Comparison of ENCODE assay signal across 17 cellular contexts in genomic region chr6:105259912-105260889, GRCh38.
DNase-seq lines count a peak whose midpoint lies in the region; FAIRE-seq and TF ChIP-seq lines count a peak whose summit lies in the region.
"Had no signal": no experiment of that assay in that cellular context is flagged by ENCODE, and none has a peak within 500 bp of the region (broad histone marks: within the 10 kb centered on the region; RNA-seq: fewer than 3 reads in every experiment).

No MANE protein-coding gene starts in this region.

- H3K4me1 Mint-ChIP-seq in mesothelial cell of epicardium: peaks cover 55% of the 10 kb centered on the region
- H3K4me1 Mint-ChIP-seq: activated B cell treated with CpG ODN at 0.5 μM for 24 hours; stimulated activated memory B cell treated with anti-CD40 and anti-IgM and Interleukin-4, amounts not matched to agents 10 μg/mL and 1 μg/mL and 100 μg/mL, for 72 hours had no signal

- peaks cover 5% of the 10 kb centered on the region for H3K9me3 Mint-ChIP-seq in mesothelial cell of epicardium
- H3K9me3 Mint-ChIP-seq: activated B cell treated with CpG ODN at 0.5 μM for 24 hours; stimulated activated memory B cell treated with anti-CD40 and anti-IgM and Interleukin-4, amounts not matched to agents 10 μg/mL and 1 μg/mL and 100 μg/mL, for 72 hours had no signal

- H3K36me3 Mint-ChIP-seq in mesothelial cell of epicardium: no peaks in the 10 kb centered on the region
- H3K36me3 Mint-ChIP-seq: stimulated activated memory B cell treated with anti-CD40 and anti-IgM and Interleukin-4, amounts not matched to agents 10 μg/mL and 1 μg/mL and 100 μg/mL, for 72 hours had no signal

- TF ChIP-seq CTCF in mesothelial cell of epicardium (IDR thresholded peaks at IDR 0.05; ENCODE audit: unreplicated experiment): no peak

- no peaks in the 10 kb centered on the region for H3K27me3 Mint-ChIP-seq in mesothelial cell of epicardium (ENCODE audit: low read depth)

- H3K4me3 Mint-ChIP-seq in mesothelial cell of epicardium: no peak overlapping the region
- H3K4me3 Mint-ChIP-seq: activated B cell treated with CpG ODN at 0.5 μM for 24 hours; stimulated activated memory B cell treated with anti-CD40 and anti-IgM and Interleukin-4, amounts not matched to agents 10 μg/mL and 1 μg/mL and 100 μg/mL, for 72 hours had no signal

- peak; percentile 69 for DNase-seq in NCI-H1436 (lab: John Stamatoyannopoulos, UW)
- peak; percentile 35 for DNase-seq in NCI-H2171 (lab: John Stamatoyannopoulos, UW)
- DNase-seq in astrocyte of the hippocampus (ENCODE audit: low read depth, low spot score): peak; percentile 16
- no peak for DNase-seq in mesothelial cell of epicardium (ENCODE audit: low spot score in 2 of 2, unreplicated experiment in 2 of 2)
- no peak for DNase-seq in DMS153 (lab: John Stamatoyannopoulos, UW)
- DNase-seq in stimulated activated CD4-positive, alpha-beta T cell treated with anti-CD3 and anti-CD28 coated beads, Interleukin-12 subunit alpha, Interleukin-12 subunit beta, amount 100 ng/mL, for 4 hours: no peak
- no peak for DNase-seq in frontal cortex (ENCODE audit: low spot score in 2 of 2)
- DNase-seq: activated B cell treated with CpG ODN at 0.5 μM for 24 hours; activated naive CD4-positive, alpha-beta T cell treated with Interleukin-2 at 50 U/mL for 16 hours; C1 segment of cervical spinal cord; PC-3; retina; stimulated activated CD4-positive, alpha-beta T cell treated with anti-CD3 and anti-CD28 coated beads, Interleukin-4, amount 100 ng/mL, for 24 hours; uterus had no signal

- peak overlapping the region; percentile 28 for H3K27ac Mint-ChIP-seq in mesothelial cell of epicardium
- H3K27ac Mint-ChIP-seq: activated B cell treated with CpG ODN at 0.5 μM for 24 hours; stimulated activated memory B cell treated with anti-CD40 and anti-IgM and Interleukin-4, amounts not matched to agents 10 μg/mL and 1 μg/mL and 100 μg/mL, for 72 hours had no signal

- no peak for FAIRE-seq in frontal cortex (lab: Jason Lieb, UNC)
- FAIRE-seq: GM12892, keratinocyte had no signal

Comparison
In these comparisons a context has a peak if more than half of its experiments do, and no peak if none do; other contexts are left out.
1. DNase-seq: peak in NCI-H1436 (single experiment), NCI-H2171 (single experiment) and astrocyte of the hippocampus (single experiment); none in mesothelial cell of epicardium (0 of 2), DMS153 (single experiment), stimulated activated CD4-positive, alpha-beta T cell treated with anti-CD3 and anti-CD28 coated beads, Interleukin-12 subunit alpha, Interleukin-12 subunit beta, amount 100 ng/mL, for 4 hours (single experiment) and frontal cortex (0 of 2).